Comparison of ENCODE assay signal across 10 cellular contexts in genomic region chr7:5382281-5383041, GRCh38. TPM values are rescaled to one million over a fixed set of nuclear protein-coding genes. Genes with fewer than 3 reads are reported as not detected.
DNase-seq lines count a peak whose midpoint lies in the region; ATAC-seq, FAIRE-seq and TF ChIP-seq lines count a peak whose summit lies in the region.
"Had no signal": no experiment of that assay in that cellular context is flagged by ENCODE, and none has a peak within 500 bp of the region (broad histone marks: within the 10 kb centered on the region; RNA-seq: fewer than 3 reads in every experiment).

No MANE protein-coding gene starts in this region.

- no peaks in the 10 kb centered on the region for H3K9me2 ChIP-seq in HCT116 (ENCODE audit: insufficient read depth)

- TF ChIP-seq CTCF in HCT116 (IDR thresholded peaks at IDR 0.05 in 2 of 3, conservative IDR thresholded peaks at IDR 0.05 in 1 of 3; ENCODE audit: borderline replicate concordance in 1 of 3, insufficient read depth in 1 of 3, low read depth in 2 of 3, low read length in 2 of 3): no peak
- no peak for TF ChIP-seq CTCF in activated CD8-positive, alpha-beta T cell treated with anti-CD3 and anti-CD28 coated beads for 36 hours (IDR thresholded peaks at IDR 0.05)
- no peak for TF ChIP-seq CTCF in glutamatergic neuron (IDR thresholded peaks at IDR 0.05; ENCODE audit: partially characterized antibody, unreplicated experiment)
- TF ChIP-seq CTCF in retinal pigment epithelial cell (conservative IDR thresholded peaks at IDR 0.05; ENCODE audit: low read depth, low read length): no peak

- POLR2A ChIA-PET in HCT116 (lab: Charles Lee): interaction anchor here (1.5 kb wide), 1 partner anchor 14 kb away, joined by 5 read pairs; no protein-coding TSS in a partner anchor
- POLR2A ChIA-PET in activated CD8-positive, alpha-beta T cell treated with anti-CD3 and anti-CD28 coated beads for 36 hours (lab: Charles Lee): interaction anchor here (0.8 to 1.5 kb wide), 2 partner anchors 11 to 14 kb away, joined by 3 to 5 read pairs; no protein-coding TSS in a partner anchor

- no peaks in the 10 kb centered on the region for H3K27me3 Mint-ChIP-seq in activated CD8-positive, alpha-beta T cell treated with anti-CD3 and anti-CD28 coated beads for 36 hours
- peaks cover 5% of the 10 kb centered on the region for H3K27me3 Mint-ChIP-seq in glutamatergic neuron (ENCODE audit: unreplicated experiment)

- peaks cover 13% of the 10 kb centered on the region for H3K36me3 Mint-ChIP-seq in activated CD8-positive, alpha-beta T cell treated with anti-CD3 and anti-CD28 coated beads for 36 hours (ENCODE audit: low read depth)
- H3K36me3 Mint-ChIP-seq in glutamatergic neuron (ENCODE audit: unreplicated experiment): peaks cover 4% of the 10 kb centered on the region

- intact Hi-C loops in HCT116 (cut with micrococcal nuclease): no loop called here
- intact Hi-C loops in activated CD8-positive, alpha-beta T cell treated with anti-CD3 and anti-CD28 coated beads for 36 hours (cut with micrococcal nuclease): no loop called here

- peaks cover 4 to 17% of the 10 kb centered on the region in 2 experiments; a peak in 2 of 4 replicates for H3K36me3 ChIP-seq in HCT116 (ENCODE audit: control insufficient read depth in 1 of 2, insufficient read depth in 2 of 2, low read length in 2 of 2)

- peaks cover 0 to 5% of the 10 kb centered on the region in 2 experiments; a peak in 2 of 4 replicates for H3K4me1 ChIP-seq in HCT116 (ENCODE audit: control insufficient read depth in 1 of 2, insufficient read depth in 2 of 2, low read length in 2 of 2)

- H3K27ac Mint-ChIP-seq in activated CD8-positive, alpha-beta T cell treated with anti-CD3 and anti-CD28 coated beads for 36 hours: no peak overlapping the region
- H3K27ac Mint-ChIP-seq in glutamatergic neuron (ENCODE audit: unreplicated experiment): no peak overlapping the region

- H4K20me1 ChIP-seq in HCT116 (ENCODE audit: insufficient read depth): no peaks in the 10 kb centered on the region

- no peak overlapping the region for H3K9ac ChIP-seq in HCT116 (ENCODE audit: low read length)

- DNase-seq in HCT116 (ENCODE audit: low read depth, low spot score) (no peak), glutamatergic neuron (peak; percentile 82), retinal pigment epithelial cell (ENCODE audit: low read depth) (no peak), NCI-H345 (lab: John Stamatoyannopoulos, UW) (no peak), GM19239 (ENCODE audit: insufficient read length, low spot score) (no peak)
- no peak for DNase-seq in activated CD8-positive, alpha-beta T cell treated with anti-CD3 and anti-CD28 coated beads for 36 hours
- DNase-seq: activated CD4-positive, alpha-beta T cell treated with anti-CD3 and anti-CD28 coated beads, Interleukin-2, amount 50 U/mL, for 48 hours; MV-4-11 had no signal

- H3K27ac ChIP-seq in HCT116 (ENCODE audit: low read depth, low read length): no peak overlapping the region

- no peak overlapping the region for H3K4me2 ChIP-seq in HCT116 (ENCODE audit: low read length)

- RAD21 ChIA-PET in HCT116 (lab: Charles Lee; ENCODE audit: low non-redundant PET in 1 of 2, low total read pairs in 2 of 2, uncharacterized antibody in 2 of 2, unreplicated experiment in 2 of 2): no interaction called here

- no peak overlapping the region for H3K4me3 Mint-ChIP-seq in activated CD8-positive, alpha-beta T cell treated with anti-CD3 and anti-CD28 coated beads for 36 hours
- H3K4me3 Mint-ChIP-seq in glutamatergic neuron (ENCODE audit: unreplicated experiment): peak overlapping the region; percentile 50

- BruUV-seq in HCT116 (replicated peaks; lab: Mats Ljungman, UMichigan): no TSS peak

- TF ChIP-seq RAD21 in HCT116 (IDR thresholded peaks at IDR 0.05; ENCODE audit: low read depth): no peak

- peak; percentile 38; the same call in 1 of the 2 replicates for ATAC-seq in HCT116
- peak; percentile 24 for ATAC-seq in activated CD8-positive, alpha-beta T cell treated with anti-CD3 and anti-CD28 coated beads for 36 hours
- ATAC-seq in GM21367 (IDR thresholded peaks at IDR 0.05; ENCODE audit: unreplicated experiment): no peak
- ATAC-seq in HG03354 (IDR thresholded peaks at IDR 0.05; ENCODE audit: poor library complexity, severe bottlenecking, unreplicated experiment): no peak

- no peak for TF ChIP-seq POLR2A in HCT116 (IDR thresholded peaks at IDR 0.05; ENCODE audit: borderline replicate concordance, extremely low read depth, insufficient read depth, insufficient read length)

- H3K9me3 ChIP-seq in HCT116 (ENCODE audit: control insufficient read depth in 1 of 2, insufficient read depth in 1 of 2, low read depth in 1 of 2, low read length in 2 of 2): no peaks in the 10 kb centered on the region

- CTCF ChIA-PET in HCT116 (lab: Charles Lee): no interaction called here
- CTCF ChIA-PET in activated CD8-positive, alpha-beta T cell treated with anti-CD3 and anti-CD28 coated beads for 36 hours (lab: Charles Lee): interaction anchor here (1.1 to 3.5 kb wide), 2 partner anchors 14 to 17 kb away, joined by 3 to 10 read pairs; no protein-coding TSS in a partner anchor

- peaks cover 86% of the 10 kb centered on the region for H3K79me2 ChIP-seq in HCT116 (ENCODE audit: insufficient read depth, low read length)

- no peaks in the 10 kb centered on the region for H3K9me3 Mint-ChIP-seq in activated CD8-positive, alpha-beta T cell treated with anti-CD3 and anti-CD28 coated beads for 36 hours
- peaks cover 8% of the 10 kb centered on the region for H3K9me3 Mint-ChIP-seq in glutamatergic neuron (ENCODE audit: unreplicated experiment)

- H3K4me3 ChIP-seq in HCT116 (replicated peaks in 1 of 2; ENCODE audit: low read depth in 1 of 2, low read length in 2 of 2): no peak overlapping the region
- H3K4me3 ChIP-seq in retinal pigment epithelial cell (ENCODE audit: low read length): peak overlapping the region; percentile 6

- FAIRE-seq in GM19239 (lab: Jason Lieb, UNC): no peak

- H3K4me1 Mint-ChIP-seq in activated CD8-positive, alpha-beta T cell treated with anti-CD3 and anti-CD28 coated beads for 36 hours (ENCODE audit: low read depth): peaks cover 26% of the 10 kb centered on the region
- peaks cover 13% of the 10 kb centered on the region for H3K4me1 Mint-ChIP-seq in glutamatergic neuron (ENCODE audit: low read depth, unreplicated experiment)

- no peak overlapping the region for H2AFZ ChIP-seq in HCT116 (ENCODE audit: low read depth, low read length, poor library complexity, severe bottlenecking)

- H3K27me3 ChIP-seq in HCT116 (ENCODE audit: insufficient read depth, low read length): no peaks in the 10 kb centered on the region

TF ChIP-seq in HCT116, 20 proteins besides CTCF, POLR2A, EP300 and RAD21:
- TF ChIP-seq YY1 (IDR thresholded peaks at IDR 0.05; ENCODE audit: extremely low read depth, insufficient replicate concordance, low read depth, low read length) (no peak), TCF7L2 (IDR thresholded peaks at IDR 0.05; ENCODE audit: borderline replicate concordance, extremely low read depth, insufficient read depth, insufficient read length) (no peak), EZH2phosphoT487 (IDR thresholded peaks at IDR 0.05; ENCODE audit: borderline replicate concordance) (no peak), REST (IDR thresholded peaks at IDR 0.05; ENCODE audit: low read depth) (no peak), ELF1 (IDR thresholded peaks at IDR 0.05; ENCODE audit: borderline replicate concordance, low read depth) (no peak), ZNF274 (IDR thresholded peaks at IDR 0.05; ENCODE audit: low read depth, low read length) (no peak), EZH2 (IDR thresholded peaks at IDR 0.05) (no peak), MAX (IDR thresholded peaks at IDR 0.05) (no peak), SIN3A (IDR thresholded peaks at IDR 0.05; ENCODE audit: low read depth) (no peak), JUND (IDR thresholded peaks at IDR 0.05) (no peak)

RNA-seq across cellular contexts. Expression of gene TNRC18, which starts 41.2 kb away (rescaled TPM):
- total RNA-seq in HCT116 (2021; ENCODE audit: unreplicated experiment) (101 TPM), glutamatergic neuron (ENCODE audit: unreplicated experiment) (54.6 TPM)
- polyA plus RNA-seq in HCT116 (2012): 65.0 and 67.6 TPM in 2 replicates
- 10 to 100 TPM; 43.8 to 44.2 TPM for total RNA-seq in activated CD8-positive, alpha-beta T cell treated with anti-CD3 and anti-CD28 coated beads for 36 hours

Comparison
In these comparisons a context has a peak if more than half of its experiments do, and no peak if none do; other contexts are left out.
1. ATAC-seq: peak in HCT116 (single experiment) and activated CD8-positive, alpha-beta T cell treated with anti-CD3 and anti-CD28 coated beads for 36 hours (single experiment); none in GM21367 (single experiment) and HG03354 (single experiment).